In the genomic region with DNA sequence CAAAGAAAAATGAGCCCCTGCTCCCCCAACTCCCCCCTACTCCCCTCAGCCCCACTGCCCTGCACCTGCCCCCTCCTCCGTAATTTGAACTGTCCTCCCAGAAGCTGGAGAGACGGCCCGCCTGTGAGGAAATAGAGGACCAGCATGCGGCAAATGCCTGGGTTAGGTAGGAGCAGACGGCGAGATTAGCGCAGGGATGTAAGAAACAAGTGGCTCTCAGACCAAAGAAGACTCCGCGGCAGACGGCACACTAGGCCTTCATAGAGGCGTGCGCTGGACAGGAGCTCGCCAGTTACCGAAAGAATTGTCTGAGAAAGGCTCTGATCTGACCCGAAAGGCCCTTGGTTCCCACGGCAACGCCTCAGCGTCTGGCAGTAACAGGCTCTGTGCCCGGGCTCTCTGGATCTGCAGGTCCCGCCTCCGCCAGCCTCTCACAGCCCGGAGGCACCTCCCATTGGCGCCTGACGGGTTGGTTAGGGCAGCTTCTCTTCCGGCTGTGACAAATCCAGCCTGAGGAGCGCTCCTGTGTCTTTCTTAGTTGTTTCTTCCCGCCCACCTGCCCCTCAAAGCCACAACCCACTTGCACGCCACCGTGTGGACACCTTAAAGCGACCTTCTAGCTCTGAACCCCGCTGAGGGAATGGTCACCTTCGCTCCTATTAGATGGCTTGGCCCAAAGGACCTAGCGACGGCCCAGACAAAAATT, we compare ENCODE assay signal across 8 cellular contexts. TPM values are rescaled to one million over a fixed set of nuclear protein-coding genes. Genes with fewer than 3 reads are reported as not detected.
DNase-seq lines count a peak whose midpoint lies in the region; ATAC-seq and TF ChIP-seq lines count a peak whose summit lies in the region.
"Not testable (repeated sequence)": the region's sequence is repeated elsewhere in the genome, so short reads cannot be mapped to it uniquely, and the experiment has no call there.

No MANE protein-coding gene starts in this region.

- TF ChIP-seq CTCF in BJ (IDR thresholded peaks at IDR 0.05; ENCODE audit: insufficient read depth, low read depth, low read length) = 0 out of 2 replicates have a peak, but pooled peaks have one; percentile 1
- TF ChIP-seq CTCF in endodermal cell (conservative IDR thresholded peaks at IDR 0.05) = peak; percentile 40

- H3K14ac ChIP-seq in mesenchymal stem cell (ENCODE audit: low read length in 2 of 2) = not testable (repeated sequence)

- peak; percentile 99 for ATAC-seq in left cardiac atrium

- not testable (repeated sequence) for H3K36me3 ChIP-seq in BJ (ENCODE audit: control insufficient read depth, insufficient read depth, low read length); endodermal cell (ENCODE audit: control insufficient read depth, insufficient read depth, low read length); mesenchymal stem cell (ENCODE audit: control insufficient read depth in 1 of 2, insufficient read depth in 2 of 2, low read depth in 1 of 2, low read length in 2 of 2)

- intact Hi-C loops in left cardiac atrium (cut with DNase I) = loop anchor here in 1 of 2 donors (10.0 kb wide), 1 partner anchor 53 kb away; no protein-coding TSS in a partner anchor

- H2AK5ac ChIP-seq in mesenchymal stem cell (ENCODE audit: low read length, severe bottlenecking) = not testable (repeated sequence)

- H2BK12ac ChIP-seq in mesenchymal stem cell (ENCODE audit: low read length in 2 of 2) = not testable (repeated sequence)

- H3K23ac ChIP-seq in mesenchymal stem cell (ENCODE audit: low read length in 2 of 2) = not testable (repeated sequence)

- H4K8ac ChIP-seq in mesenchymal stem cell (ENCODE audit: low read length) = not testable (repeated sequence)

- POLR2A ChIA-PET in BJ (lab: Charles Lee) = not testable (repeated sequence)

- not testable (repeated sequence) for H3K27ac ChIP-seq in endodermal cell (ENCODE audit: low read depth, low read length); mesenchymal stem cell (ENCODE audit: low read length, poor library complexity, severe bottlenecking)

- H3K4me2 ChIP-seq in mesenchymal stem cell (ENCODE audit: low read length, poor library complexity, severe bottlenecking) = not testable (repeated sequence)

- H2BK5ac ChIP-seq in mesenchymal stem cell (ENCODE audit: low read depth, low read length, poor library complexity, severe bottlenecking) = not testable (repeated sequence)

- not testable (repeated sequence) for H3K18ac ChIP-seq in mesenchymal stem cell (ENCODE audit: low read depth in 1 of 2, low read length in 2 of 2)

- peaks cover 11% of the 10 kb centered on the region for H3K36me3 Mint-ChIP-seq in activated naive CD4-positive, alpha-beta T cell treated with anti-CD3 and anti-CD28 coated beads, Interleukin-2, amount 10 ng/mL, durations not matched to agents 7 days and 5 days
- H3K36me3 Mint-ChIP-seq in endodermal cell (ENCODE audit: low read depth) = not testable (repeated sequence)

- H3K27ac Mint-ChIP-seq in activated naive CD4-positive, alpha-beta T cell treated with anti-CD3 and anti-CD28 coated beads, Interleukin-2, amount 10 ng/mL, durations not matched to agents 7 days and 5 days; endodermal cell: not testable (repeated sequence)

- H3K4me3 ChIP-seq in BJ (ENCODE audit: low read depth, low read length); endodermal cell (ENCODE audit: low read length); mesenchymal stem cell (ENCODE audit: insufficient read depth in 1 of 2, low read depth in 1 of 2, low read length in 2 of 2): not testable (repeated sequence)

- not testable (repeated sequence) for H4K91ac ChIP-seq in mesenchymal stem cell (ENCODE audit: low read length)

- H3K9ac ChIP-seq in endodermal cell (ENCODE audit: extremely low read depth, low read length, poor library complexity, severe bottlenecking) = not testable (repeated sequence)
- peak overlapping the region; percentile 38 for H3K9ac ChIP-seq in mesenchymal stem cell (ENCODE audit: low read length)

- H3K4me3 Mint-ChIP-seq in activated naive CD4-positive, alpha-beta T cell treated with anti-CD3 and anti-CD28 coated beads, Interleukin-2, amount 10 ng/mL, durations not matched to agents 7 days and 5 days = peak overlapping the region; percentile 12
- peak overlapping the region; percentile 53 for H3K4me3 Mint-ChIP-seq in endodermal cell

- not testable (repeated sequence) for DNase-seq in BJ (ENCODE audit: low read depth); endodermal cell
- DNase-seq in H4 (ENCODE audit: low spot score) (peak; percentile 34), RPMI8226 (peak; percentile 42), left cardiac atrium (peak; percentile 45), mesenchymal stem cell (peak; percentile 9)
- peak; percentile 33 for DNase-seq in activated naive CD4-positive, alpha-beta T cell treated with anti-CD3 and anti-CD28 coated beads, Interleukin-2, amount 10 ng/mL, durations not matched to agents 7 days and 5 days
- peak; percentile 27 for DNase-seq in stimulated activated CD4-positive, alpha-beta T cell treated with anti-CD3 and anti-CD28 coated beads, Interleukin-1b, Interleukin-23, amount 100 ng/mL, for 48 hours

- H2BK15ac ChIP-seq in mesenchymal stem cell (ENCODE audit: low read depth, poor library complexity, severe bottlenecking) = not testable (repeated sequence)

- H3K9me3 Mint-ChIP-seq in activated naive CD4-positive, alpha-beta T cell treated with anti-CD3 and anti-CD28 coated beads, Interleukin-2, amount 10 ng/mL, durations not matched to agents 7 days and 5 days = peaks cover 54% of the 10 kb centered on the region
- peaks cover 72% of the 10 kb centered on the region for H3K9me3 Mint-ChIP-seq in endodermal cell

- not testable (repeated sequence) for H3K27me3 Mint-ChIP-seq in activated naive CD4-positive, alpha-beta T cell treated with anti-CD3 and anti-CD28 coated beads, Interleukin-2, amount 10 ng/mL, durations not matched to agents 7 days and 5 days; endodermal cell (ENCODE audit: insufficient read depth)

- H2BK120ac ChIP-seq in mesenchymal stem cell (ENCODE audit: low read depth, low read length) = not testable (repeated sequence)

- H3K4me1 Mint-ChIP-seq in activated naive CD4-positive, alpha-beta T cell treated with anti-CD3 and anti-CD28 coated beads, Interleukin-2, amount 10 ng/mL, durations not matched to agents 7 days and 5 days; endodermal cell: not testable (repeated sequence)

- H2AFZ ChIP-seq in mesenchymal stem cell (ENCODE audit: low read depth, low read length) = peak overlapping the region; percentile 10

- H3K4me1 ChIP-seq in endodermal cell (ENCODE audit: control insufficient read depth, insufficient read depth, low read length); mesenchymal stem cell (ENCODE audit: control insufficient read depth, insufficient read depth, low read depth, low read length): not testable (repeated sequence)

- H3K9me3 ChIP-seq in endodermal cell (ENCODE audit: control insufficient read depth, low read length) (peaks cover 25% of the 10 kb centered on the region), mesenchymal stem cell (ENCODE audit: control insufficient read depth, low read length) (peaks cover 32% of the 10 kb centered on the region)

- H3K79me1 ChIP-seq in mesenchymal stem cell (replicated peaks; ENCODE audit: low read length, poor library complexity, severe bottlenecking) = not testable (repeated sequence)

- 82% methylated on average over 20 to 29 of the region's 34 CpGs for WGBS in endodermal cell (ENCODE audit: insufficient coverage in 1 of 2, insufficient read length in 1 of 2), 2 experiments
- WGBS in mesenchymal stem cell = 12% methylated on average over 29 of the region's 34 CpGs

- not testable (repeated sequence) for H3K27me3 ChIP-seq in BJ (ENCODE audit: control insufficient read depth, insufficient read depth, low read length); endodermal cell (ENCODE audit: control insufficient read depth, insufficient read depth, low read length, poor library complexity, severe bottlenecking); mesenchymal stem cell (ENCODE audit: control insufficient read depth in 1 of 2, insufficient read depth in 1 of 2, low read length in 2 of 2)

- H3K4ac ChIP-seq in mesenchymal stem cell (ENCODE audit: low read depth in 1 of 2, low read length in 2 of 2) = not testable (repeated sequence)

- CTCF ChIA-PET in BJ (lab: Yijun Ruan, JAX) = interaction anchor here (0.6 kb wide), 1 partner anchor 1654 kb away, joined by 3 read pairs; no protein-coding TSS in a partner anchor
- CTCF ChIA-PET in activated naive CD4-positive, alpha-beta T cell treated with anti-CD3 and anti-CD28 coated beads, Interleukin-2, amount 10 ng/mL, durations not matched to agents 7 days and 5 days (lab: Charles Lee) = not testable (repeated sequence)

RNA-seq across cellular contexts. Expression of a gene that starts 19.0 kb away (rescaled TPM):
- polyA plus RNA-seq in BJ (2011; rRNA removed) = 0.56 and 1.1 TPM in 2 replicates
- polyA minus RNA-seq in BJ (2011; rRNA and poly(A)+ RNA removed) = 1.5 and 5.0 TPM in 2 replicates
- total RNA-seq in H4 (2014; rRNA removed; shearing (Covaris generic)) = 6.3 and 7.0 TPM in 2 replicates
- 10 to 100 TPM; 28.1 to 30.7 TPM for total RNA-seq in endodermal cell
- polyA plus RNA-seq in endodermal cell (2013, experiment 1 of 2) = 3.2 TPM
- polyA plus RNA-seq in endodermal cell (2013, experiment 2 of 2) = 4.3 TPM
- total RNA-seq in left cardiac atrium = 1 to 10 TPM; 3.8 to 4.2 TPM
- polyA plus RNA-seq in mesenchymal stem cell (2013, experiment 1 of 2) = 0.97 TPM
- polyA plus RNA-seq in mesenchymal stem cell (2013, experiment 2 of 2) = 0.86 TPM

RNA-seq across cellular contexts. Expression of a gene that starts 46.6 kb away (rescaled TPM):
- polyA plus RNA-seq in BJ (2011; rRNA removed) = 0.90 and 2.0 TPM in 2 replicates
- 2.3 and 3.6 TPM in 2 replicates for polyA minus RNA-seq in BJ (2011; rRNA and poly(A)+ RNA removed)
- total RNA-seq in H4 (2014; rRNA removed; shearing (Covaris generic)) = 0.27 and 1.2 TPM in 2 replicates
- total RNA-seq in endodermal cell (10 to 100 TPM in 1 of 2 donors, 1 to 10 TPM in 1; 7.3 to 10.1 TPM), left cardiac atrium (1 to 10 TPM; 6.1 to 8.7 TPM)
- polyA plus RNA-seq in endodermal cell (2013, experiment 1 of 2) = 5.4 TPM
- 4.7 TPM for polyA plus RNA-seq in endodermal cell (2013, experiment 2 of 2)
- 2.4 TPM for polyA plus RNA-seq in mesenchymal stem cell (2013, experiment 1 of 2)
- polyA plus RNA-seq in mesenchymal stem cell (2013, experiment 2 of 2) = 2.3 TPM

RNA-seq across cellular contexts. Expression of a gene that starts 59.1 kb away (rescaled TPM):
- 1.3 TPM in 2 replicates for polyA plus RNA-seq in BJ (2011; rRNA removed)
- 1.4 and 2.6 TPM in 2 replicates for polyA minus RNA-seq in BJ (2011; rRNA and poly(A)+ RNA removed)
- 0.08 and 0.64 TPM in 2 replicates for total RNA-seq in H4 (2014; rRNA removed; shearing (Covaris generic))
- 1 to 10 TPM; 7.0 to 9.2 TPM for total RNA-seq in endodermal cell
- 5.6 TPM for polyA plus RNA-seq in endodermal cell (2013, experiment 1 of 2)
- polyA plus RNA-seq in endodermal cell (2013, experiment 2 of 2) = 7.1 TPM
- total RNA-seq in left cardiac atrium = 1 to 10 TPM; 3.0 to 4.5 TPM
- 1.4 TPM for polyA plus RNA-seq in mesenchymal stem cell (2013, experiment 1 of 2)
- 1.3 TPM for polyA plus RNA-seq in mesenchymal stem cell (2013, experiment 2 of 2)
